ENCODE assay signal across 8 cellular contexts in the genomic region with DNA sequence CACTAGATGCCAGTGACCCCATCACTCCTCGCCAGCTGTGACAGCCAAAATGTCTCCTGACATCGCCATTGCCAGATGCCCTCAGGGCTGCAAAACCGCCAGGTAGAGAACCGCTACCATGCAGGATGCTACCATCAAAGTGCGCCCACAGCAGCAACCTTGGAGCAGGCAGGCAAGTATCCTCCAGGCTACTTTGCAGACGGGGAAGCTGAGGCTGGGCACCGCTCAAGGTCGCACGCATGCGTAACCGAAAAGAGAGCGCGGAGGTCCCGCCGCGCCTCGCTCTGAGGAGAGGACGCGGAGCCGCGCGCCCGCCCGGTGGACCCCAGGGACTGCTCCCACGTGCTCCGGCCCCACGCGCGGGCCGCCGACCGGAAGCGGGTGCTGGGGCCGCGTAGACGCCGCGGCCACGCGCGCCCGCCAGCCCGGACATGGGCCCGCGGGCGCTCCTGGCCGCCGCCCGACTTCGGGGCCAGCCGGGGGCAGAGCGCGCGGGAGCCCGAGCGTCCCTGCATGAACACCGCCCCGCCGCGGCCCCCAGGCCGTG. TPM values are rescaled to one million over a fixed set of nuclear protein-coding genes. Genes with fewer than 3 reads are reported as not detected.
DNase-seq lines count a peak whose midpoint lies in the region; ATAC-seq and TF ChIP-seq lines count a peak whose summit lies in the region.

A gene with protein sequence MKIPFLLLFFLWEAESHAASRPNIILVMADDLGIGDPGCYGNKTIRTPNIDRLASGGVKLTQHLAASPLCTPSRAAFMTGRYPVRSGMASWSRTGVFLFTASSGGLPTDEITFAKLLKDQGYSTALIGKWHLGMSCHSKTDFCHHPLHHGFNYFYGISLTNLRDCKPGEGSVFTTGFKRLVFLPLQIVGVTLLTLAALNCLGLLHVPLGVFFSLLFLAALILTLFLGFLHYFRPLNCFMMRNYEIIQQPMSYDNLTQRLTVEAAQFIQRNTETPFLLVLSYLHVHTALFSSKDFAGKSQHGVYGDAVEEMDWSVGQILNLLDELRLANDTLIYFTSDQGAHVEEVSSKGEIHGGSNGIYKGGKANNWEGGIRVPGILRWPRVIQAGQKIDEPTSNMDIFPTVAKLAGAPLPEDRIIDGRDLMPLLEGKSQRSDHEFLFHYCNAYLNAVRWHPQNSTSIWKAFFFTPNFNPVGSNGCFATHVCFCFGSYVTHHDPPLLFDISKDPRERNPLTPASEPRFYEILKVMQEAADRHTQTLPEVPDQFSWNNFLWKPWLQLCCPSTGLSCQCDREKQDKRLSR (plus strand): TSS at position 282 of the 547 bp plus-strand sequence. CDS start 105,488 bp downstream, outside the sequence.

- no peaks in the 10 kb centered on the region for H3K9me3 Mint-ChIP-seq in activated CD4-positive, alpha-beta T cell treated with anti-CD3 and anti-CD28 coated beads for 36 hours (ENCODE audit: low read depth)
- no peaks in the 10 kb centered on the region for H3K9me3 Mint-ChIP-seq in memory B cell

- peak; percentile 53 for DNase-seq in DND-41
- peak; percentile 47 for DNase-seq in activated CD4-positive, alpha-beta T cell treated with anti-CD3 and anti-CD28 coated beads for 36 hours
- DNase-seq in dorsolateral prefrontal cortex: peak; percentile 37 to 78 (median 62)
- peak in 1 of 2 donors; percentile 25 for DNase-seq in memory B cell (ENCODE audit: low spot score in 2 of 2)
- peak in 2 of 3 donors; percentile 0 to 28 for DNase-seq in stimulated activated CD4-positive, alpha-beta T cell treated with anti-CD3 and anti-CD28 coated beads, TNF-alpha, amount 100 ng/mL, for 48 hours (ENCODE audit: low read depth in 3 of 3)
- DNase-seq in HuH-7 (ENCODE audit: low spot score): no peak

- H3K4me3 Mint-ChIP-seq in activated CD4-positive, alpha-beta T cell treated with anti-CD3 and anti-CD28 coated beads for 36 hours: peak within 1 kb of the TSS; percentile 79
- peak within 1 kb of the TSS; percentile 87 for H3K4me3 Mint-ChIP-seq in memory B cell

- intact Hi-C loops in activated CD4-positive, alpha-beta T cell treated with anti-CD3 and anti-CD28 coated beads for 36 hours (cut with DNase I, micrococcal nuclease): loop anchor here in 1 of 2 experiments (5.0 kb wide), 1 partner anchor 780 kb away; a partner anchor contains a TSS
- intact Hi-C loops in dorsolateral prefrontal cortex (cut with DNase I): no loop called here

- POLR2A ChIA-PET in activated CD4-positive, alpha-beta T cell treated with anti-CD3 and anti-CD28 coated beads for 36 hours (lab: Charles Lee): no interaction called here

- CTCF ChIA-PET in activated CD4-positive, alpha-beta T cell treated with anti-CD3 and anti-CD28 coated beads for 36 hours (lab: Charles Lee): interaction anchor here (2.8 kb wide), 1 partner anchor 14 kb away, joined by 9 read pairs; no protein-coding TSS in a partner anchor

- peak within 1 kb of the TSS; percentile 86 for H2AFZ ChIP-seq in DND-41 (ENCODE audit: low read depth, low read length)

- H3K4me3 ChIP-seq in DND-41 (ENCODE audit: low read depth in 1 of 2, low read length in 2 of 2) (peak within 1 kb of the TSS; percentile 76 to 99), HUES6 (ENCODE audit: low read depth, low read length) (peak within 1 kb of the TSS; percentile 95), dorsolateral prefrontal cortex (peak within 1 kb of the TSS; percentile 54 to 100 (median 88))

- H3K27me3 Mint-ChIP-seq in activated CD4-positive, alpha-beta T cell treated with anti-CD3 and anti-CD28 coated beads for 36 hours: no peaks in the 10 kb centered on the region
- no peaks in the 10 kb centered on the region for H3K27me3 Mint-ChIP-seq in memory B cell

- H3K4me1 ChIP-seq in DND-41 (ENCODE audit: insufficient read depth, low read length): peaks cover 78% of the 10 kb centered on the region
- H3K4me1 ChIP-seq in HUES6 (ENCODE audit: control insufficient read depth, insufficient read depth, low read length): no peaks in the 10 kb centered on the region

- no peaks in the 10 kb centered on the region for H3K36me3 Mint-ChIP-seq in activated CD4-positive, alpha-beta T cell treated with anti-CD3 and anti-CD28 coated beads for 36 hours (ENCODE audit: low read depth)
- H3K36me3 Mint-ChIP-seq in memory B cell: no peaks in the 10 kb centered on the region

- 0 out of 2 replicates have a peak, but pooled peaks cover 4% of the 10 kb centered on the region for H4K20me1 ChIP-seq in DND-41 (ENCODE audit: insufficient read depth, low read length)

- TF ChIP-seq CTCF in DND-41 (IDR thresholded peaks at IDR 0.05; ENCODE audit: borderline replicate concordance, extremely low read depth, low read length, poor library complexity, severe bottlenecking) (no peak), dorsolateral prefrontal cortex (IDR thresholded peaks at IDR 0.05 in 54 of 56, conservative IDR thresholded peaks at IDR 0.05 in 2 of 56; ENCODE audit: low read depth in 1 of 56, partially characterized antibody in 56 of 56) (no peak)

- peak within 1 kb of the TSS; percentile 81 for H3K4me2 ChIP-seq in DND-41 (ENCODE audit: insufficient read depth, low read length)

- peak within 1 kb of the TSS; percentile 99 for H3K27ac ChIP-seq in DND-41 (ENCODE audit: low read length)
- H3K27ac ChIP-seq in HUES6 (ENCODE audit: low read depth, low read length): peak within 1 kb of the TSS; percentile 64; the same call in 1 of the 2 replicates
- peak within 1 kb of the TSS; percentile 82 to 98 (median 95) for H3K27ac ChIP-seq in dorsolateral prefrontal cortex

- H3K79me2 ChIP-seq in DND-41 (ENCODE audit: insufficient read depth, low read length): peaks cover 89% of the 10 kb centered on the region

- H3K27ac Mint-ChIP-seq in activated CD4-positive, alpha-beta T cell treated with anti-CD3 and anti-CD28 coated beads for 36 hours: peak within 1 kb of the TSS; percentile 86
- peak within 1 kb of the TSS; percentile 87 for H3K27ac Mint-ChIP-seq in memory B cell

- H3K9ac ChIP-seq in DND-41 (ENCODE audit: low read depth, low read length): peak within 1 kb of the TSS; percentile 94
- peak within 1 kb of the TSS; percentile 88 for H3K9ac ChIP-seq in HUES6 (ENCODE audit: low read length)

- H3K9me3 ChIP-seq in DND-41 (ENCODE audit: insufficient read depth, low read length, severe bottlenecking) (no peaks in the 10 kb centered on the region), HUES6 (ENCODE audit: control insufficient read depth, insufficient read depth, low read depth, low read length) (no peaks in the 10 kb centered on the region)

- H3K27me3 ChIP-seq in DND-41 (ENCODE audit: insufficient read depth, low read length, poor library complexity) (no peaks in the 10 kb centered on the region), HUES6 (ENCODE audit: control insufficient read depth, insufficient read depth, low read length) (no peaks in the 10 kb centered on the region), dorsolateral prefrontal cortex (no peaks in the 10 kb centered on the region)

- peak; percentile 31 for ATAC-seq in DND-41 (ENCODE audit: insufficient read depth, low read depth)
- peak; percentile 43 for ATAC-seq in GM21515 (IDR thresholded peaks at IDR 0.05; ENCODE audit: unreplicated experiment)
- ATAC-seq in activated CD4-positive, alpha-beta T cell treated with anti-CD3 and anti-CD28 coated beads for 36 hours: peak; percentile 28
- peak; percentile 57 for ATAC-seq in memory B cell (ENCODE audit: low read depth)

- H3K36me3 ChIP-seq in DND-41 (ENCODE audit: insufficient read depth, low read length): peaks cover 10% of the 10 kb centered on the region
- H3K36me3 ChIP-seq in HUES6 (ENCODE audit: control insufficient read depth, insufficient read depth, low read length): no peaks in the 10 kb centered on the region

- H3K4me1 Mint-ChIP-seq in activated CD4-positive, alpha-beta T cell treated with anti-CD3 and anti-CD28 coated beads for 36 hours: peaks cover 17% of the 10 kb centered on the region
- peaks cover 2% of the 10 kb centered on the region for H3K4me1 Mint-ChIP-seq in memory B cell

RNA-seq across cellular contexts. Expression of the gene that starts here (rescaled TPM):
- under 1 TPM; 0.50 to 0.70 TPM for total RNA-seq in activated CD4-positive, alpha-beta T cell treated with anti-CD3 and anti-CD28 coated beads for 36 hours
- total RNA-seq in dorsolateral prefrontal cortex: 10 to 100 TPM in 119 of 120 experiments, 1 to 10 TPM in 1; 5.0 to 73.7 (median 23.6) TPM

Comparison
In these comparisons a context has a peak if more than half of its experiments do, and no peak if none do; other contexts are left out.
1. Peak in DNase-seq and ATAC-seq in activated CD4-positive, alpha-beta T cell treated with anti-CD3 and anti-CD28 coated beads for 36 hours; RNA of the gene not detected or under 1 TPM.